Comparison of ENCODE assay signal across 31 cellular contexts in genomic region chr15:28118083-28118482, GRCh38. TPM values are rescaled to one million over a fixed set of nuclear protein-coding genes. Genes with fewer than 3 reads are reported as not detected.
"Had no signal": no experiment of that assay in that cellular context is flagged by ENCODE, and none has a peak within 500 bp of the region (broad histone marks: within the 10 kb centered on the region; RNA-seq: fewer than 3 reads in every experiment).

No MANE protein-coding gene starts in this region.

- H3K27ac Mint-ChIP-seq: activated CD4-positive, alpha-beta memory T cell treated with anti-CD3 and anti-CD28 coated beads, Interleukin-2, amount 10 ng/mL, durations not matched to agents 7 days and 5 days; activated CD4-positive, alpha-beta T cell treated with anti-CD3 and anti-CD28 coated beads, Interleukin-2, amount 10 ng/mL, durations not matched to agents 7 days and 5 days; activated naive CD8-positive, alpha-beta T cell; activated T-helper 17 cell treated with anti-CD3 and anti-CD28 coated beads, Interleukin-2, amount 50 U/mL, for 72 hours; effector memory CD8-positive, alpha-beta T cell had no signal

- H3K27ac ChIP-seq: brain microvascular endothelial cell, epithelial cell of prostate, esophagus squamous epithelium, gastroesophageal sphincter had no signal

- H3K4me1 ChIP-seq: gastroesophageal sphincter had no signal

- H3K27me3 ChIP-seq: brain microvascular endothelial cell, esophagus squamous epithelium, gastroesophageal sphincter had no signal

- DNase-seq: activated CD4-positive, alpha-beta memory T cell treated with anti-CD3 and anti-CD28 coated beads, Interleukin-2, amount 10 ng/mL, durations not matched to agents 7 days and 5 days; activated CD4-positive, alpha-beta T cell treated with anti-CD3 and anti-CD28 coated beads for 1 hour; activated CD4-positive, alpha-beta T cell treated with anti-CD3 and anti-CD28 coated beads for 4 hours; activated CD4-positive, alpha-beta T cell treated with anti-CD3 and anti-CD28 coated beads, Interleukin-2, amount 10 ng/mL, durations not matched to agents 7 days and 5 days; activated CD4-positive, alpha-beta T cell treated with anti-CD3 and anti-CD28 coated beads, Interleukin-2, amount 50 U/mL, for 4 hours; activated CD8-positive, alpha-beta memory T cell treated with anti-CD3 and anti-CD28 coated beads, Interleukin-2, amount 50 U/mL, for 48 hours; activated effector memory CD4-positive, alpha-beta T cell treated with Interleukin-2 at 50 U/mL for 16 hours; activated gamma-delta T cell treated with Interleukin-2 at 50 U/mL for 16 hours; activated naive CD4-positive, alpha-beta T cell treated with anti-CD3 and anti-CD28 coated beads, Interleukin-2, amount 50 U/mL, for 16 hours; activated naive CD4-positive, alpha-beta T cell treated with Interleukin-2 at 50 U/mL for 16 hours; activated T-cell treated with anti-CD3 and anti-CD28 coated beads for 4 hours; activated T-cell treated with anti-CD3 and anti-CD28 coated beads, Interleukin-2, amount 50 U/mL, for 24 hours; amniotic stem cell; anterior cingulate cortex; brain microvascular endothelial cell; cortex of kidney; dermis blood vessel endothelial cell; effector CD4-positive, alpha-beta T cell; effector memory CD8-positive, alpha-beta T cell; esophagus squamous epithelium; foreskin melanocyte; T-helper 1 cell; T-helper 2 cell had no signal

- H3K4me3 Mint-ChIP-seq: activated CD4-positive, alpha-beta memory T cell treated with anti-CD3 and anti-CD28 coated beads, Interleukin-2, amount 10 ng/mL, durations not matched to agents 7 days and 5 days; activated CD4-positive, alpha-beta T cell treated with anti-CD3 and anti-CD28 coated beads, Interleukin-2, amount 10 ng/mL, durations not matched to agents 7 days and 5 days; activated naive CD8-positive, alpha-beta T cell; activated T-cell treated with anti-CD3 and anti-CD28 coated beads, Interleukin-2, amount 50 U/mL, for 24 hours; activated T-helper 17 cell treated with anti-CD3 and anti-CD28 coated beads, Interleukin-2, amount 50 U/mL, for 72 hours; effector memory CD8-positive, alpha-beta T cell had no signal

- H3K9me3 ChIP-seq: esophagus squamous epithelium, gastroesophageal sphincter had no signal

- H3K4me3 ChIP-seq: esophagus squamous epithelium, gastroesophageal sphincter had no signal

- H3K27me3 Mint-ChIP-seq: activated CD4-positive, alpha-beta memory T cell treated with anti-CD3 and anti-CD28 coated beads, Interleukin-2, amount 10 ng/mL, durations not matched to agents 7 days and 5 days; activated CD4-positive, alpha-beta T cell treated with anti-CD3 and anti-CD28 coated beads, Interleukin-2, amount 10 ng/mL, durations not matched to agents 7 days and 5 days; activated naive CD8-positive, alpha-beta T cell; activated T-cell treated with anti-CD3 and anti-CD28 coated beads, Interleukin-2, amount 50 U/mL, for 24 hours; activated T-helper 17 cell treated with anti-CD3 and anti-CD28 coated beads, Interleukin-2, amount 50 U/mL, for 72 hours; effector memory CD8-positive, alpha-beta T cell had no signal

- H3K9me3 Mint-ChIP-seq: activated CD4-positive, alpha-beta memory T cell treated with anti-CD3 and anti-CD28 coated beads, Interleukin-2, amount 10 ng/mL, durations not matched to agents 7 days and 5 days; activated CD4-positive, alpha-beta T cell treated with anti-CD3 and anti-CD28 coated beads, Interleukin-2, amount 10 ng/mL, durations not matched to agents 7 days and 5 days; activated T-cell treated with anti-CD3 and anti-CD28 coated beads, Interleukin-2, amount 50 U/mL, for 24 hours; activated T-helper 17 cell treated with anti-CD3 and anti-CD28 coated beads, Interleukin-2, amount 50 U/mL, for 72 hours; effector memory CD8-positive, alpha-beta T cell had no signal

- H3K4me1 Mint-ChIP-seq: activated T-helper 17 cell treated with anti-CD3 and anti-CD28 coated beads, Interleukin-2, amount 50 U/mL, for 72 hours had no signal

- ATAC-seq: activated T-helper 17 cell treated with anti-CD3 and anti-CD28 coated beads, Interleukin-2, amount 50 U/mL, for 72 hours; effector memory CD8-positive, alpha-beta T cell; gastroesophageal sphincter had no signal

RNA-seq across cellular contexts. Expression of gene OCA2, which starts 19.0 kb away (rescaled TPM):
- total RNA-seq: activated CD4-positive, alpha-beta memory T cell treated with anti-CD3 and anti-CD28 coated beads, Interleukin-2, amount 10 ng/mL, durations not matched to agents 7 days and 5 days; activated CD4-positive, alpha-beta T cell treated with anti-CD3 and anti-CD28 coated beads, Interleukin-2, amount 10 ng/mL, durations not matched to agents 7 days and 5 days; activated T-helper 17 cell treated with anti-CD3 and anti-CD28 coated beads, Interleukin-2, amount 50 U/mL, for 72 hours; dermis blood vessel endothelial cell; endothelial cell of umbilical vein; fibroblast of lung; fibroblast of villous mesenchyme; glomerular endothelial cell had no signal
